19 cellular contexts compared by ENCODE assay signal in genomic region chr14:105888784-105889665, GRCh38.
A peak's percentile ranks its signal among the peaks of the same experiment; 100 is the strongest.
DNase-seq lines count a peak whose midpoint lies in the region; ATAC-seq and TF ChIP-seq lines count a peak whose summit lies in the region.
"Had no signal": no experiment of that assay in that cellular context is flagged by ENCODE, and none has a peak within 500 bp of the region (broad histone marks: within the 10 kb centered on the region; RNA-seq: fewer than 3 reads in every experiment).

No MANE protein-coding gene starts in this region.

- H3K4me3 ChIP-seq in GM08714 (ENCODE audit: low read length), result peak overlapping the region; percentile 97; the same call in 1 of the 2 replicates
- H3K4me3 ChIP-seq: dorsolateral prefrontal cortex had no signal

- H3K4me3 Mint-ChIP-seq in activated CD8-positive, alpha-beta T cell treated with anti-CD3 and anti-CD28 coated beads, Interleukin-2, amount 10 ng/mL, durations not matched to agents 7 days and 5 days, result no peak overlapping the region
- no peak overlapping the region for H3K4me3 Mint-ChIP-seq in activated CD8-positive, alpha-beta T cell treated with anti-CD3 and anti-CD28 coated beads for 36 hours
- H3K4me3 Mint-ChIP-seq: brain had no signal

- POLR2A ChIA-PET in activated CD8-positive, alpha-beta T cell treated with anti-CD3 and anti-CD28 coated beads, Interleukin-2, amount 10 ng/mL, durations not matched to agents 7 days and 5 days (lab: Charles Lee), result no interaction called here
- POLR2A ChIA-PET in activated CD8-positive, alpha-beta T cell treated with anti-CD3 and anti-CD28 coated beads for 36 hours (lab: Charles Lee), result no interaction called here

- H3K36me3 Mint-ChIP-seq in activated CD8-positive, alpha-beta T cell treated with anti-CD3 and anti-CD28 coated beads, Interleukin-2, amount 10 ng/mL, durations not matched to agents 7 days and 5 days (ENCODE audit: low read depth), result no peaks in the 10 kb centered on the region
- H3K36me3 Mint-ChIP-seq in activated CD8-positive, alpha-beta T cell treated with anti-CD3 and anti-CD28 coated beads for 36 hours (ENCODE audit: low read depth), result no peaks in the 10 kb centered on the region
- H3K36me3 Mint-ChIP-seq: brain had no signal

- H3K27me3 Mint-ChIP-seq in activated CD8-positive, alpha-beta T cell treated with anti-CD3 and anti-CD28 coated beads, Interleukin-2, amount 10 ng/mL, durations not matched to agents 7 days and 5 days (ENCODE audit: low read depth), result peaks cover 6% of the 10 kb centered on the region
- peaks cover 3% of the 10 kb centered on the region for H3K27me3 Mint-ChIP-seq in activated CD8-positive, alpha-beta T cell treated with anti-CD3 and anti-CD28 coated beads for 36 hours

- ATAC-seq in activated CD8-positive, alpha-beta T cell treated with anti-CD3 and anti-CD28 coated beads, Interleukin-2, amount 10 ng/mL, durations not matched to agents 7 days and 5 days, result no peak
- no peak for ATAC-seq in activated CD8-positive, alpha-beta T cell treated with anti-CD3 and anti-CD28 coated beads for 36 hours
- no peak for ATAC-seq in left ventricle myocardium superior
- ATAC-seq in sciatic nerve, result no peak
- no peak for ATAC-seq in GM19351 (IDR thresholded peaks at IDR 0.05; ENCODE audit: unreplicated experiment)
- no peak for ATAC-seq in HG03280 (IDR thresholded peaks at IDR 0.05; ENCODE audit: unreplicated experiment)
- ATAC-seq: activated naive CD4-positive, alpha-beta T cell treated with anti-CD3 and anti-CD28 coated beads, Interleukin-2, amount 50 U/mL, for 72 hours; left colon had no signal

- no peak for TF ChIP-seq CTCF in activated CD8-positive, alpha-beta T cell treated with anti-CD3 and anti-CD28 coated beads for 36 hours (IDR thresholded peaks at IDR 0.05)

- intact Hi-C loops in activated CD8-positive, alpha-beta T cell treated with anti-CD3 and anti-CD28 coated beads for 36 hours (cut with micrococcal nuclease), result no loop called here
- intact Hi-C loops in left ventricle myocardium superior (cut with micrococcal nuclease) (no loop called here), sciatic nerve (cut with DNase I) (no loop called here)

- peak overlapping the region; percentile 10 for H3K27ac Mint-ChIP-seq in activated CD8-positive, alpha-beta T cell treated with anti-CD3 and anti-CD28 coated beads, Interleukin-2, amount 10 ng/mL, durations not matched to agents 7 days and 5 days
- no peak overlapping the region for H3K27ac Mint-ChIP-seq in activated CD8-positive, alpha-beta T cell treated with anti-CD3 and anti-CD28 coated beads for 36 hours
- H3K27ac Mint-ChIP-seq: brain had no signal

- H3K9me3 Mint-ChIP-seq in activated CD8-positive, alpha-beta T cell treated with anti-CD3 and anti-CD28 coated beads, Interleukin-2, amount 10 ng/mL, durations not matched to agents 7 days and 5 days (ENCODE audit: insufficient read depth), result no peaks in the 10 kb centered on the region
- no peaks in the 10 kb centered on the region for H3K9me3 Mint-ChIP-seq in activated CD8-positive, alpha-beta T cell treated with anti-CD3 and anti-CD28 coated beads for 36 hours
- H3K9me3 Mint-ChIP-seq: activated naive CD4-positive, alpha-beta T cell treated with anti-CD3 and anti-CD28 coated beads, Interleukin-2, amount 50 U/mL, for 72 hours had no signal

- peaks cover 16% of the 10 kb centered on the region for H3K4me1 Mint-ChIP-seq in activated CD8-positive, alpha-beta T cell treated with anti-CD3 and anti-CD28 coated beads, Interleukin-2, amount 10 ng/mL, durations not matched to agents 7 days and 5 days (ENCODE audit: low read depth)
- H3K4me1 Mint-ChIP-seq in activated CD8-positive, alpha-beta T cell treated with anti-CD3 and anti-CD28 coated beads for 36 hours (ENCODE audit: low read depth), result peaks cover 10% of the 10 kb centered on the region
- H3K4me1 Mint-ChIP-seq: brain had no signal

- CTCF ChIA-PET in activated CD8-positive, alpha-beta T cell treated with anti-CD3 and anti-CD28 coated beads, Interleukin-2, amount 10 ng/mL, durations not matched to agents 7 days and 5 days (lab: Charles Lee), result no interaction called here
- CTCF ChIA-PET in activated CD8-positive, alpha-beta T cell treated with anti-CD3 and anti-CD28 coated beads for 36 hours (lab: Charles Lee), result no interaction called here

- no peak overlapping the region for H3K27ac ChIP-seq in substantia nigra (ENCODE audit: low read depth, low read length, poor library complexity, severe bottlenecking)
- H3K27ac ChIP-seq: dorsolateral prefrontal cortex, VCaP had no signal

- no peak for DNase-seq in activated CD8-positive, alpha-beta T cell treated with anti-CD3 and anti-CD28 coated beads, Interleukin-2, amount 10 ng/mL, durations not matched to agents 7 days and 5 days
- no peak for DNase-seq in activated CD8-positive, alpha-beta T cell treated with anti-CD3 and anti-CD28 coated beads for 36 hours
- peak; percentile 9 for DNase-seq in left ventricle myocardium superior
- peak; percentile 17 for DNase-seq in sciatic nerve (ENCODE audit: low spot score)
- no peak for DNase-seq in substantia nigra (lab: John Stamatoyannopoulos, UW)
- DNase-seq: erythroblast; Karpas-422; NCI-H1092; NCI-H2081 treated with DMSO at 0.1 percent for 48 hours; NCI-H524; stimulated activated CD4-positive, alpha-beta T cell treated with anti-CD3 and anti-CD28 coated beads, Interleukin-4, amount 100 ng/mL, for 1 hour had no signal

Comparison
In these comparisons a context has a peak if more than half of its experiments do, and no peak if none do; other contexts are left out.
1. DNase-seq: peak in left ventricle myocardium superior (single experiment) and sciatic nerve (single experiment); none in activated CD8-positive, alpha-beta T cell treated with anti-CD3 and anti-CD28 coated beads, Interleukin-2, amount 10 ng/mL, durations not matched to agents 7 days and 5 days (single experiment), activated CD8-positive, alpha-beta T cell treated with anti-CD3 and anti-CD28 coated beads for 36 hours (single experiment) and substantia nigra (0 of 49).